1 cellular context compared by ENCODE assay signal in the genomic region with DNA sequence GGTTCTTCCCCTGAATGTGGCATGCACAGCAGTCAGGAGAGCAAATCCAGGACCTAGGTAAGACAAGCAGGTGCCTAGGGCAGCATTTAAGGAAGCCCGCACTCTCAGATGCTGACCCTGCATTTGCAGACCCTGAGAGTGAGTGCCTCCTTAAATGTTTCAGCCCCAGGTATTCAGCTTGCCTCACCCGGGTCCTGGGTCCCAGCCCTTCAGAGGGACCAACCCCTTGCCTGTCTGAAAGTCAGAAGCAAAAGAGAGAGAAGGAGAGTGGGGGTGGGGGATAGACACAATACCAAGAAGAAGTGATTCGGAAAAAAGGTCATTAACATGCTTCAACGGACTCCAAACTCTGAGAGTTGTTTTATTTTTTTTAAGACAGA.
TF ChIP-seq lines count a peak whose summit lies in the region.

No MANE protein-coding gene starts in this region.

TF ChIP-seq in HEK293, 187 proteins besides CTCF, POLR2A, EP300 and RAD21:
- TF ChIP-seq ZNF37A (tag by site-specific recombination; IDR thresholded peaks at IDR 0.05) (no peak), ZNF335 (tag by site-specific recombination; conservative IDR thresholded peaks at IDR 0.05) (peak; percentile 74), GLIS2 (tag by site-specific recombination; IDR thresholded peaks at IDR 0.05) (no peak), ZNF266 (tag by site-specific recombination; IDR thresholded peaks at IDR 0.05; ENCODE audit: low read depth) (no peak), ZBTB20 (tag by site-specific recombination; IDR thresholded peaks at IDR 0.05) (peak; percentile 24; the same call in 1 of the 2 replicates), ZNF677 (tag by site-specific recombination; IDR thresholded peaks at IDR 0.05) (0 out of 2 replicates have a peak, but pooled peaks have one; percentile 64), ZNF16 (tag by site-specific recombination; IDR thresholded peaks at IDR 0.05; ENCODE audit: low read depth) (no peak), ZNF211 (tag by site-specific recombination; IDR thresholded peaks at IDR 0.05; ENCODE audit: low read depth) (no peak), GLI4 (tag by site-specific recombination; IDR thresholded peaks at IDR 0.05) (no peak), ZBTB48 (tag by site-specific recombination; IDR thresholded peaks at IDR 0.05) (no peak), KLF16 (tag by site-specific recombination; IDR thresholded peaks at IDR 0.05) (no peak)
- TF ChIP-seq, protein P1, sequence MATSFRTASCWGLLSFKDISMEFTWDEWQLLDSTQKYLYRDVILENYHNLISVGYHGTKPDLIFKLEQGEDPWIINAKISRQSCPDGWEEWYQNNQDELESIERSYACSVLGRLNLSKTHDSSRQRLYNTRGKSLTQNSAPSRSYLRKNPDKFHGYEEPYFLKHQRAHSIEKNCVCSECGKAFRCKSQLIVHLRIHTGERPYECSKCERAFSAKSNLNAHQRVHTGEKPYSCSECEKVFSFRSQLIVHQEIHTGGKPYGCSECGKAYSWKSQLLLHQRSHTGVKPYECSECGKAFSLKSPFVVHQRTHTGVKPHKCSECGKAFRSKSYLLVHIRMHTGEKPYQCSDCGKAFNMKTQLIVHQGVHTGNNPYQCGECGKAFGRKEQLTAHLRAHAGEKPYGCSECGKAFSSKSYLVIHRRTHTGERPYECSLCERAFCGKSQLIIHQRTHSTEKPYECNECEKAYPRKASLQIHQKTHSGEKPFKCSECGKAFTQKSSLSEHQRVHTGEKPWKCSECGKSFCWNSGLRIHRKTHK (tag by site-specific recombination; IDR thresholded peaks at IDR 0.05), result no peak
- TF ChIP-seq, protein P2, sequence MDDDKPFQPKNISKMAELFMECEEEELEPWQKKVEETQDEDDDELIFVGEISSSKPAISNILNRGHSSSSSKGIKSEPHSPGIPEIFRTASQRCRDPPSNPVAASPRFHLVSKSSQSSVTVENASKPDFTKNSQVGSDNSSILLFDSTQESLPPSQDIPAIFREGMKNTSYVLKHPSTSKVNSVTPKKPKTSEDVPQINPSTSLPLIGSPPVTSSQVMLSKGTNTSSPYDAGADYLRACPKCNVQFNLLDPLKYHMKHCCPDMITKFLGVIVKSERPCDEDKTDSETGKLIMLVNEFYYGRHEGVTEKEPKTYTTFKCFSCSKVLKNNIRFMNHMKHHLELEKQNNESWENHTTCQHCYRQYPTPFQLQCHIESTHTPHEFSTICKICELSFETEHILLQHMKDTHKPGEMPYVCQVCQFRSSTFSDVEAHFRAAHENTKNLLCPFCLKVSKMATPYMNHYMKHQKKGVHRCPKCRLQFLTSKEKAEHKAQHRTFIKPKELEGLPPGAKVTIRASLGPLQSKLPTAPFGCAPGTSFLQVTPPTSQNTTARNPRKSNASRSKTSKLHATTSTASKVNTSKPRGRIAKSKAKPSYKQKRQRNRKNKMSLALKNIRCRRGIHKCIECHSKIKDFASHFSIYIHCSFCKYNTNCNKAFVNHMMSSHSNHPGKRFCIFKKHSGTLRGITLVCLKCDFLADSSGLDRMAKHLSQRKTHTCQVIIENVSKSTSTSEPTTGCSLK (tag by site-specific recombination; IDR thresholded peaks at IDR 0.05), result no peak
- TF ChIP-seq, protein P3, sequence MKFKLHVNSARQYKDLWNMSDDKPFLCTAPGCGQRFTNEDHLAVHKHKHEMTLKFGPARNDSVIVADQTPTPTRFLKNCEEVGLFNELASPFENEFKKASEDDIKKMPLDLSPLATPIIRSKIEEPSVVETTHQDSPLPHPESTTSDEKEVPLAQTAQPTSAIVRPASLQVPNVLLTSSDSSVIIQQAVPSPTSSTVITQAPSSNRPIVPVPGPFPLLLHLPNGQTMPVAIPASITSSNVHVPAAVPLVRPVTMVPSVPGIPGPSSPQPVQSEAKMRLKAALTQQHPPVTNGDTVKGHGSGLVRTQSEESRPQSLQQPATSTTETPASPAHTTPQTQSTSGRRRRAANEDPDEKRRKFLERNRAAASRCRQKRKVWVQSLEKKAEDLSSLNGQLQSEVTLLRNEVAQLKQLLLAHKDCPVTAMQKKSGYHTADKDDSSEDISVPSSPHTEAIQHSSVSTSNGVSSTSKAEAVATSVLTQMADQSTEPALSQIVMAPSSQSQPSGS (tag by site-specific recombination; IDR thresholded peaks at IDR 0.05; ENCODE audit: low read depth), result no peak
- TF ChIP-seq, protein P4, sequence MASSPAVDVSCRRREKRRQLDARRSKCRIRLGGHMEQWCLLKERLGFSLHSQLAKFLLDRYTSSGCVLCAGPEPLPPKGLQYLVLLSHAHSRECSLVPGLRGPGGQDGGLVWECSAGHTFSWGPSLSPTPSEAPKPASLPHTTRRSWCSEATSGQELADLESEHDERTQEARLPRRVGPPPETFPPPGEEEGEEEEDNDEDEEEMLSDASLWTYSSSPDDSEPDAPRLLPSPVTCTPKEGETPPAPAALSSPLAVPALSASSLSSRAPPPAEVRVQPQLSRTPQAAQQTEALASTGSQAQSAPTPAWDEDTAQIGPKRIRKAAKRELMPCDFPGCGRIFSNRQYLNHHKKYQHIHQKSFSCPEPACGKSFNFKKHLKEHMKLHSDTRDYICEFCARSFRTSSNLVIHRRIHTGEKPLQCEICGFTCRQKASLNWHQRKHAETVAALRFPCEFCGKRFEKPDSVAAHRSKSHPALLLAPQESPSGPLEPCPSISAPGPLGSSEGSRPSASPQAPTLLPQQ (tag by site-specific recombination; IDR thresholded peaks at IDR 0.05), result no peak
